ENCODE assay signal across 8 cellular contexts in the genomic region with DNA sequence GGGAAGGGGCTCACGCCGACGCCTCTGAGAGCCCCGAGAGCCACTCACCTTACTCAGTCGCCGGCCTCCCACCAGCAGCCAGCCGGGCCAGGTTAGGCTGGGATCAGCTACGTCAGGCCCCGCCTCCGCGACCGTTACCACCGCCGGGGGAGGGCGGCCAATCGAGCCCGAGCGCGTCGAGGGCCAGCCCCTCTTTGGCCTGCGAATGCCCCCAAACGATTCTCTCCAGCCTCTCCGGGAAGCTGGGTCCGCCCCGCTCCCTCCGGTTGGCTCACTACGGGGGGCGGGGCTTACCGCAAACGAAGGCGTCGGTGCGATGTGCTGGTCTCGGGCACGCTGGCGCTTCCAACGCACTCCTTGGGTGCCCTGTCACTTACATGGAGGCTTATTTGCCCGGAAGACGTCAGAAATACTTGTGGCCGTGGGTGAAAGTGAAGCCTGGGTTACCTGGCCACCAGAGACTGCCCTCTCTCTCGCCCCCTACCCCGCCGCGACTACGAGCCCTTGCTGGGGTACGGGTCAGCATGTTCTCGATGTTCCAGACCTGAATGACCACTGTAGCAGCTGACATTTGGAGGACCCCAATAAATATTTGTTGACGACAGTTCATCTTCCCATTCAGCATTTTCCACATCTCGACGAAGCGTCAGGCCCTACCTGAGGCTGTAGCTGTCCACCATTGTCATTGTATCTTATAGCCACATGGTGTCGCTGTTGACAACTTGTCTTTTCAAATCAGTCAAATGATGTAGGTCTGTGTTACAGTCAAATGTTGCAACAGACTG. TPM values are rescaled to one million over a fixed set of nuclear protein-coding genes. Genes with fewer than 3 reads are reported as not detected.
DNase-seq lines count a peak whose midpoint lies in the region; ATAC-seq, FAIRE-seq and TF ChIP-seq lines count a peak whose summit lies in the region.

Gene CEP70, minus strand, starts transcription at position 111 of the 785 bp plus-strand sequence. CDS start 21,333 bp downstream, outside the sequence.

- H3K4me2 ChIP-seq in astrocyte (ENCODE audit: low read length), result peak within 1 kb of the TSS; percentile 100

- H3K4me3 Mint-ChIP-seq in astrocyte (ENCODE audit: unreplicated experiment), result peak within 1 kb of the TSS; percentile 92

- in situ Hi-C loops in GM13977 (cut with MboI; ENCODE audit: low pct_unique_long_range_greater_than_20kb, low sequenced_read_pairs, unreplicated experiment), result loop anchor here (10.0 kb wide), 1 partner anchor 320 kb away; no protein-coding TSS in a partner anchor

- peak within 1 kb of the TSS; percentile 56 for H3K27ac ChIP-seq in RWPE2 (ENCODE audit: poor library complexity, severe bottlenecking)
- H3K27ac ChIP-seq in astrocyte (ENCODE audit: low read depth, low read length), result peak within 1 kb of the TSS; percentile 79

- no peaks in the 10 kb centered on the region for H3K36me3 Mint-ChIP-seq in astrocyte (ENCODE audit: low read depth, unreplicated experiment)

- peak; percentile 88 for ATAC-seq in HG02852 (IDR thresholded peaks at IDR 0.05; ENCODE audit: unreplicated experiment)
- ATAC-seq in RWPE2 (ENCODE audit: low read depth), result peak; percentile 95

- TF ChIP-seq CTCF in GM13977 (IDR thresholded peaks at IDR 0.05; ENCODE audit: extremely low read depth, insufficient read depth, missing control alignments) (peak; percentile 82), RWPE2 (IDR thresholded peaks at IDR 0.05; ENCODE audit: poor library complexity, severe bottlenecking) (peak; percentile 93), astrocyte (IDR thresholded peaks at IDR 0.05; ENCODE audit: insufficient read depth, low read depth, low read length) (peak; percentile 94)

- no peaks in the 10 kb centered on the region for H4K20me1 ChIP-seq in astrocyte (ENCODE audit: insufficient read depth, low read length)

- peak within 1 kb of the TSS; percentile 100 for H2AFZ ChIP-seq in astrocyte (ENCODE audit: low read depth, low read length)

- peak within 1 kb of the TSS; percentile 81 for H3K27ac Mint-ChIP-seq in astrocyte (ENCODE audit: unreplicated experiment)

- no peaks in the 10 kb centered on the region for H3K79me2 ChIP-seq in astrocyte (ENCODE audit: insufficient read depth, low read length)

- H3K27me3 ChIP-seq in RWPE2 (ENCODE audit: insufficient read depth, poor library complexity, severe bottlenecking) (no peaks in the 10 kb centered on the region), astrocyte (ENCODE audit: insufficient read depth, low read length) (no peaks in the 10 kb centered on the region)

- H3K4me1 Mint-ChIP-seq in astrocyte (ENCODE audit: low read depth, unreplicated experiment), result peaks cover 3% of the 10 kb centered on the region

- H3K36me3 ChIP-seq in RWPE2 (ENCODE audit: low read depth) (peaks cover 17% of the 10 kb centered on the region), astrocyte (ENCODE audit: insufficient read depth, low read length) (no peaks in the 10 kb centered on the region)

- H3K4me3 ChIP-seq in RWPE2 (ENCODE audit: severe bottlenecking) (peak within 1 kb of the TSS; percentile 53), astrocyte (ENCODE audit: insufficient read depth, low read depth, low read length) (peak within 1 kb of the TSS; percentile 90), skeletal muscle cell (ENCODE audit: low read depth, low read length) (peak within 1 kb of the TSS; percentile 74)

- H3K9me3 ChIP-seq in RWPE2 (ENCODE audit: severe bottlenecking) (no peaks in the 10 kb centered on the region), astrocyte (ENCODE audit: insufficient read depth, low read depth, low read length) (no peaks in the 10 kb centered on the region)

- H3K9me3 Mint-ChIP-seq in astrocyte (ENCODE audit: unreplicated experiment), result no peaks in the 10 kb centered on the region

- H3K4me1 ChIP-seq in RWPE2 (ENCODE audit: insufficient read depth, poor library complexity, severe bottlenecking) (no peaks in the 10 kb centered on the region), astrocyte (ENCODE audit: insufficient read depth, low read length) (peaks cover 3% of the 10 kb centered on the region)

- DNase-seq in GM13977 (ENCODE audit: low spot score) (peak; percentile 84), RWPE2 (ENCODE audit: low spot score) (peak; percentile 95), astrocyte (ENCODE audit: low read depth) (peak; percentile 85), iPS DF 19.7 (ENCODE audit: low read depth, low spot score) (peak; percentile 90), skeletal muscle cell (ENCODE audit: low read depth) (peak; percentile 77), NCI-H1694 treated with DMSO at 0.1 percent for 48 hours (lab: John Stamatoyannopoulos, UW) (no peak), DMS153 treated with DMSO at 0.1 percent for 48 hours (lab: John Stamatoyannopoulos, UW; ENCODE audit: unreplicated experiment) (no peak)

- no peaks in the 10 kb centered on the region for H3K27me3 Mint-ChIP-seq in astrocyte (ENCODE audit: low read depth, unreplicated experiment)

- peak within 1 kb of the TSS; percentile 90 for H3K9ac ChIP-seq in astrocyte (ENCODE audit: low read length)

- FAIRE-seq in astrocyte (lab: Jason Lieb, UNC), result peak; percentile 83

RNA-seq across cellular contexts. Expression of gene CEP70, which starts in this region (rescaled TPM):
- 6.5 and 9.0 TPM in 2 replicates for total RNA-seq in astrocyte

Comparison
In these comparisons a context has a peak if more than half of its experiments do, and no peak if none do; other contexts are left out.
1. DNase-seq: peak in GM13977 (single experiment), RWPE2 (single experiment), astrocyte (single experiment), iPS DF 19.7 (single experiment) and skeletal muscle cell (single experiment); none in NCI-H1694 treated with DMSO at 0.1 percent for 48 hours (single experiment) and DMS153 treated with DMSO at 0.1 percent for 48 hours (single experiment).
2. Peak in every context shown above with its lines, with median percentiles within 50 percentile points of each other: CTCF ChIP-seq and H3K4me3 ChIP-seq.